ENCODE assay signal across 8 cellular contexts in the genomic region with DNA sequence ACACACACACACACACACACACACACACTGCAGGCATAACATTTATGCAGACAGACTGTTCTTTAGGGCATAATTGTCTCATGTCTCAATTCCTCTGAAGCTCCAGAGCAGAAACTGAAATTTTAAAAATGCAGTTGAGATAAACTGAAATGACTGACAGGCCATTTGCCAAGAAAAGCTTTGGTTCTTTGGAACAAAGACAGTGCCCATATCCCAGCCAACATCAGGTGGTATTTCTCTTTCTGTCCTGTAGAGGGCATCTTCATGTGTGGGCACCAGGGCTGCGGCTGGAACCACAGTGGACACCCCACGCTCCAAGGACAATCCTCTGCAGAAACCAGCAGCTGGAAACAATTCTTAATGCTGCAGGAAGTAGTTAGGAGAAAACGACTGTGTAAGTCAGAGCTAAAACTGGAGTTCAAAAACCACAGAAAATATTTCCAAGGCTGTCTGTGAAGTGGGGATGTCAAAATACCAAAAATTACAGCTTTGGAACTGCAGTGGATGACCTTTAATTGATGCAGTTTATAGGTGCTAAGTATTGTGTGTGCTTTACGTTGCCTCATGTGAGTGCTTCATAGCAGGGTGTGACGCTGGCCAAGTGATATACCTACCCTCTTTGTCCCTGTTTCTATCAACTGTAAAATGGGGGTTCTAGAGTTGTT. TPM values are rescaled to one million over a fixed set of nuclear protein-coding genes. Genes with fewer than 3 reads are reported as not detected.
DNase-seq lines count a peak whose midpoint lies in the region; ATAC-seq, FAIRE-seq and TF ChIP-seq lines count a peak whose summit lies in the region.

No MANE protein-coding gene starts in this region.

- H3K4me2 ChIP-seq in GM12878 (ENCODE audit: control insufficient read depth, insufficient read depth) (no peak overlapping the region), mesendoderm (ENCODE audit: low read length) (no peak overlapping the region)

- H3K4me1 ChIP-seq in GM12878 (ENCODE audit: control insufficient read depth, insufficient read depth, low read length) (peaks cover 8% of the 10 kb centered on the region; the same call in 1 of the 2 replicates), mesendoderm (ENCODE audit: control insufficient read depth, low read depth, low read length) (no peaks in the 10 kb centered on the region)

- peak; percentile 25; the same call in 1 of the 2 replicates for TF ChIP-seq RAD21 in GM12878 (IDR thresholded peaks at IDR 0.05; ENCODE audit: insufficient read depth, low read depth, low read length)

- no peak overlapping the region for H2AK5ac ChIP-seq in mesendoderm (ENCODE audit: low read length)

- H2BK5ac ChIP-seq in mesendoderm (ENCODE audit: low read length): no peak overlapping the region

- peaks cover 15% of the 10 kb centered on the region for H3K4me1 Mint-ChIP-seq in activated CD4-positive, alpha-beta T cell treated with anti-CD3 and anti-CD28 coated beads, Interleukin-2, amount 10 ng/mL, durations not matched to agents 24 days and 14 days

- 47% methylated on average over 5 of the region's 5 CpGs for WGBS in GM12878 (ENCODE audit: insufficient coverage, insufficient replicate concordance, low lambda C conversion rate, missing lambda C conversion rate)
- no CpG with 5 or more reads among the region's 5 CpGs for WGBS in mesendoderm (ENCODE audit: extremely low coverage, insufficient coverage, low lambda C conversion rate)

- TF ChIP-seq EP300 in GM12878 (IDR thresholded peaks at IDR 0.05; ENCODE audit: borderline replicate concordance in 1 of 2, control insufficient read depth in 1 of 2, low read depth in 2 of 2, low read length in 2 of 2): no peak

- SMC1A ChIA-PET in GM12878 (lab: Charles Lee; ENCODE audit: uncharacterized antibody, unreplicated experiment): interaction anchor here (0.6 to 2.5 kb wide), 10 partner anchors 10 to 296 kb away, joined by 3 to 9 read pairs (median 4); partner anchors contain the start of genes NAA60, ZNF174, ZNF597 and ZSCAN32

- no peaks in the 10 kb centered on the region for H3K27me3 ChIP-seq in GM12878 (replicated peaks in 1 of 2; ENCODE audit: control insufficient read depth in 2 of 2, insufficient read depth in 2 of 2, low read length in 1 of 2)
- no peaks in the 10 kb centered on the region for H3K27me3 ChIP-seq in mesendoderm (ENCODE audit: insufficient read depth, low read length, poor library complexity)

- H4K8ac ChIP-seq in mesendoderm (ENCODE audit: low read depth, low read length): no peak overlapping the region

- ATAC-seq in GM12878 (no peak), HG02571 (IDR thresholded peaks at IDR 0.05; ENCODE audit: unreplicated experiment) (no peak), GM19467 (IDR thresholded peaks at IDR 0.05; ENCODE audit: unreplicated experiment) (no peak)

- no peak for TF ChIP-seq POLR2A in GM12878 (IDR thresholded peaks at IDR 0.05; ENCODE audit: low read depth, low read length)

- FAIRE-seq in GM12878 (lab: Jason Lieb, UNC): no peak

- no peaks in the 10 kb centered on the region for H3K27me3 Mint-ChIP-seq in activated CD4-positive, alpha-beta T cell treated with anti-CD3 and anti-CD28 coated beads, Interleukin-2, amount 10 ng/mL, durations not matched to agents 24 days and 14 days

- H3K9me3 Mint-ChIP-seq in activated CD4-positive, alpha-beta T cell treated with anti-CD3 and anti-CD28 coated beads, Interleukin-2, amount 10 ng/mL, durations not matched to agents 24 days and 14 days: peaks cover 13% of the 10 kb centered on the region

- TF ChIP-seq CTCF in GM12878 (IDR thresholded peaks at IDR 0.05 in 2 of 3, conservative IDR thresholded peaks at IDR 0.05 in 1 of 3; ENCODE audit: control insufficient read depth in 2 of 3, extremely low read depth in 1 of 3, insufficient read depth in 1 of 3, low read depth in 3 of 3, low read length in 3 of 3): peak; percentile 24 to 45 (median 38); a peak in 4 of 6 replicates

- in situ Hi-C loops in GM12878 (cut with MboI): no loop called here

- no TSS peak for BruUV-seq in GM12878 (replicated peaks; lab: Mats Ljungman, UMichigan)

- no peak overlapping the region for H2BK15ac ChIP-seq in mesendoderm (replicated peaks; ENCODE audit: low read depth)

- no peak overlapping the region for H3K27ac Mint-ChIP-seq in activated CD4-positive, alpha-beta T cell treated with anti-CD3 and anti-CD28 coated beads, Interleukin-2, amount 10 ng/mL, durations not matched to agents 24 days and 14 days

- no peaks in the 10 kb centered on the region for H3K79me1 ChIP-seq in mesendoderm (ENCODE audit: low read length)

- no peak overlapping the region for H3K4me3 Mint-ChIP-seq in activated CD4-positive, alpha-beta T cell treated with anti-CD3 and anti-CD28 coated beads, Interleukin-2, amount 10 ng/mL, durations not matched to agents 24 days and 14 days

- no peak overlapping the region for H3K27ac ChIP-seq in GM12878 (ENCODE audit: control insufficient read depth, insufficient read depth)
- H3K27ac ChIP-seq in mesendoderm (ENCODE audit: low read depth, low read length): no peak overlapping the region

- no peak overlapping the region for H3K4ac ChIP-seq in mesendoderm (ENCODE audit: low read depth, low read length)

- no peaks in the 10 kb centered on the region for H3K36me3 ChIP-seq in GM12878 (ENCODE audit: control insufficient read depth in 2 of 2, insufficient read depth in 2 of 2, low read length in 1 of 2)
- H3K36me3 ChIP-seq in mesendoderm (ENCODE audit: control insufficient read depth, insufficient read depth, low read length): no peaks in the 10 kb centered on the region

- RAD21 ChIA-PET in GM12878 (lab: Charles Lee; ENCODE audit: unreplicated experiment): interaction anchor here (0.5 to 1.2 kb wide), 5 partner anchors 67 to 242 kb away, joined by 3 to 4 read pairs (median 3); partner anchors contain the start of genes NAA60 and ZNF597

- H3K79me2 ChIP-seq in GM12878 (ENCODE audit: control insufficient read depth, insufficient read depth, low read length) (no peaks in the 10 kb centered on the region), mesendoderm (ENCODE audit: control insufficient read depth, insufficient read depth, low read length) (no peaks in the 10 kb centered on the region)

- H3K9ac ChIP-seq in GM12878 (ENCODE audit: control insufficient read depth, insufficient read depth, low read length) (no peak overlapping the region), mesendoderm (ENCODE audit: low read length) (no peak overlapping the region)

- no peak overlapping the region for H3K18ac ChIP-seq in mesendoderm (ENCODE audit: low read length)

- POLR2A ChIA-PET in GM12878 (lab: Charles Lee): interaction anchor here (0.9 to 2.1 kb wide), 4 partner anchors 14 to 39 kb away, joined by 3 to 9 read pairs (median 4); partner anchors contain the start of genes TIGD7 and ZNF75A

- H4K20me1 ChIP-seq in GM12878 (ENCODE audit: control insufficient read depth, insufficient read depth): no peaks in the 10 kb centered on the region

- DNase-seq in activated CD4-positive, alpha-beta T cell treated with anti-CD3 and anti-CD28 coated beads for 48 hours: peak; percentile 16
- DNase-seq in activated CD4-positive, alpha-beta T cell treated with anti-CD3 and anti-CD28 coated beads, Interleukin-2, amount 10 ng/mL, durations not matched to agents 24 days and 14 days: no peak
- DNase-seq in NCI-H146 (lab: John Stamatoyannopoulos, UW): peak; percentile 47
- DNase-seq in GM12878 (ENCODE audit: low read depth, low spot score): no peak
- DNase-seq in mesendoderm: peak; percentile 33
- DNase-seq in HPDE6-E6E7 (ENCODE audit: extremely low spot score): no peak

- H3K9me3 ChIP-seq in GM12878 (replicated peaks; ENCODE audit: control insufficient read depth, insufficient read depth, low read length): peaks cover 3% of the 10 kb centered on the region; the same call in 2 of the 3 replicates

- H2BK120ac ChIP-seq in mesendoderm (ENCODE audit: low read depth, low read length): no peak overlapping the region

- CTCF ChIA-PET in GM12878 (lab: Yijun Ruan, JAX): interaction anchor here (0.6 to 3.0 kb wide), 18 partner anchors 10 to 370 kb away, joined by 3 to 20 read pairs (median 4); partner anchors contain the start of genes MEFV, NAA60, TIGD7 and ZNF174

- H3K4me3 ChIP-seq in GM12878: no peak overlapping the region
- H3K4me3 ChIP-seq in mesendoderm (ENCODE audit: low read length): no peak overlapping the region

- no peak overlapping the region for H3K23ac ChIP-seq in mesendoderm (ENCODE audit: low read length)

- H3K36me3 Mint-ChIP-seq in activated CD4-positive, alpha-beta T cell treated with anti-CD3 and anti-CD28 coated beads, Interleukin-2, amount 10 ng/mL, durations not matched to agents 24 days and 14 days (ENCODE audit: low read depth): peaks cover 49% of the 10 kb centered on the region

- H4K5ac ChIP-seq in mesendoderm (ENCODE audit: low read length): no peak overlapping the region

- no peak overlapping the region for H3K56ac ChIP-seq in mesendoderm (ENCODE audit: low read length)

- intact Hi-C loops in activated CD4-positive, alpha-beta T cell treated with anti-CD3 and anti-CD28 coated beads, Interleukin-2, amount 10 ng/mL, durations not matched to agents 24 days and 14 days (cut with micrococcal nuclease): loop anchor here (10.0 kb wide), 1 partner anchor 52 kb away; no protein-coding TSS in a partner anchor
- intact Hi-C loops in GM12878 (cut with micrococcal nuclease; ENCODE audit: unreplicated experiment): loop anchor here (10.0 kb wide), 1 partner anchor 112 kb away; no protein-coding TSS in a partner anchor

- H2AFZ ChIP-seq in GM12878 (ENCODE audit: control insufficient read depth, low read depth, low read length): no peak overlapping the region

RNA-seq across cellular contexts. Expression of gene MEFV, which starts 10.6 kb away (rescaled TPM):
- not detected in 2 replicates for total RNA-seq in activated CD4-positive, alpha-beta T cell treated with anti-CD3 and anti-CD28 coated beads, Interleukin-2, amount 10 ng/mL, durations not matched to agents 24 days and 14 days
- total RNA-seq in GM12878 (2013; cell fraction: nucleolus; rRNA removed): 0.29 TPM in 1 of 2 replicates, not detected in the other
- total RNA-seq in GM12878 (2014; rRNA removed) (0.05 and 0.11 TPM in 2 replicates), GM12878 (2014; rRNA removed; fragmentation: Illumina TruSeq; extraction: Trizol) (0.14 TPM in 1 of 2 replicates, not detected in the other), GM12878 (2021) (0.10 and 0.11 TPM in 2 replicates)
- not detected for polyA plus RNA-seq in GM12878 (2011; ENCODE audit: low read depth)
- polyA plus RNA-seq in GM12878 (2011; rRNA removed) (0.03 TPM in 1 of 2 replicates, not detected in the other), GM12878 (2014; fragmentation: Illumina TruSeq; extraction: Trizol) (0.07 and 0.08 TPM in 2 replicates), GM12878 (2014; fragmentation: Nextera tagmentation; extraction: Ambion mirVana) (not detected), GM12878 (2014; rRNA removed) (0.09 and 0.29 TPM in 2 replicates), GM12878 (2016; fragmentation: Nextera tagmentation; extraction: Ambion mirVana) (not detected)
- not detected in 2 replicates for polyA plus RNA-seq in GM12878 (2011; cell fraction: cytosol; rRNA removed)
- 0.03 and 0.10 TPM in 2 replicates for polyA plus RNA-seq in GM12878 (2011; cell fraction: nucleus; rRNA removed)
- 0.07 and 0.13 TPM in 2 replicates for polyA plus RNA-seq in GM12878 (2012)
- 0.29 TPM in 1 of 2 replicates, not detected in the other for polyA minus RNA-seq in GM12878 (2011; rRNA and poly(A)+ RNA removed)
- polyA minus RNA-seq in GM12878 (2011; cell fraction: cytosol; rRNA and poly(A)+ RNA removed): not detected in 2 replicates
- not detected in 2 replicates for polyA minus RNA-seq in GM12878 (2011; cell fraction: nucleus; rRNA and poly(A)+ RNA removed)
- polyA plus RNA-seq in mesendoderm (2013, experiment 1 of 2): not detected
- polyA plus RNA-seq in mesendoderm (2013, experiment 2 of 2): not detected

RNA-seq across cellular contexts. Expression of gene ZNF263, which starts 16.3 kb away (rescaled TPM):
- 27.0 and 31.3 TPM in 2 replicates for total RNA-seq in activated CD4-positive, alpha-beta T cell treated with anti-CD3 and anti-CD28 coated beads, Interleukin-2, amount 10 ng/mL, durations not matched to agents 24 days and 14 days
- total RNA-seq in GM12878 (2013; cell fraction: nucleolus; rRNA removed): 63.5 and 73.7 TPM in 2 replicates
- total RNA-seq in GM12878 (2014; rRNA removed) (39.0 and 45.6 TPM in 2 replicates), GM12878 (2014; rRNA removed; fragmentation: Illumina TruSeq; extraction: Trizol) (29.0 and 29.7 TPM in 2 replicates), GM12878 (2021) (24.6 and 28.3 TPM in 2 replicates)
- polyA plus RNA-seq in GM12878 (2011; ENCODE audit: low read depth): 22.5 TPM
- polyA plus RNA-seq in GM12878 (2011; rRNA removed) (12.0 and 13.4 TPM in 2 replicates), GM12878 (2014; fragmentation: Illumina TruSeq; extraction: Trizol) (31.2 and 38.0 TPM in 2 replicates), GM12878 (2014; fragmentation: Nextera tagmentation; extraction: Ambion mirVana) (1 to 10 TPM; 4.7 to 5.3 TPM), GM12878 (2014; rRNA removed) (22.6 and 23.2 TPM in 2 replicates), GM12878 (2016; fragmentation: Nextera tagmentation; extraction: Ambion mirVana) (10 to 100 TPM; 17.2 to 26.3 TPM)
- polyA plus RNA-seq in GM12878 (2011; cell fraction: cytosol; rRNA removed): 17.2 and 18.2 TPM in 2 replicates
- polyA plus RNA-seq in GM12878 (2011; cell fraction: nucleus; rRNA removed): 29.7 and 36.6 TPM in 2 replicates
- 22.7 and 28.4 TPM in 2 replicates for polyA plus RNA-seq in GM12878 (2012)
- polyA minus RNA-seq in GM12878 (2011; rRNA and poly(A)+ RNA removed): 12.2 and 17.7 TPM in 2 replicates
- 11.1 and 13.6 TPM in 2 replicates for polyA minus RNA-seq in GM12878 (2011; cell fraction: cytosol; rRNA and poly(A)+ RNA removed)
- 20.8 and 27.5 TPM in 2 replicates for polyA minus RNA-seq in GM12878 (2011; cell fraction: nucleus; rRNA and poly(A)+ RNA removed)
- polyA plus RNA-seq in mesendoderm (2013, experiment 1 of 2): 20.2 TPM
- polyA plus RNA-seq in mesendoderm (2013, experiment 2 of 2): 20.9 TPM

RNA-seq across cellular contexts. Expression of gene ZNF200, which starts 32.0 kb away (rescaled TPM):
- total RNA-seq in activated CD4-positive, alpha-beta T cell treated with anti-CD3 and anti-CD28 coated beads, Interleukin-2, amount 10 ng/mL, durations not matched to agents 24 days and 14 days: 13.1 and 13.4 TPM in 2 replicates
- 30.1 and 31.9 TPM in 2 replicates for total RNA-seq in GM12878 (2013; cell fraction: nucleolus; rRNA removed)
- total RNA-seq in GM12878 (2014; rRNA removed) (12.8 and 14.1 TPM in 2 replicates), GM12878 (2014; rRNA removed; fragmentation: Illumina TruSeq; extraction: Trizol) (11.5 and 12.1 TPM in 2 replicates), GM12878 (2021) (8.7 and 10.4 TPM in 2 replicates)
- polyA plus RNA-seq in GM12878 (2011; ENCODE audit: low read depth): 3.1 TPM
- polyA plus RNA-seq in GM12878 (2011; rRNA removed) (6.3 and 7.8 TPM in 2 replicates), GM12878 (2014; fragmentation: Illumina TruSeq; extraction: Trizol) (8.9 and 11.2 TPM in 2 replicates), GM12878 (2014; fragmentation: Nextera tagmentation; extraction: Ambion mirVana) (1 to 10 TPM; 4.0 to 4.1 TPM), GM12878 (2014; rRNA removed) (5.2 and 8.3 TPM in 2 replicates), GM12878 (2016; fragmentation: Nextera tagmentation; extraction: Ambion mirVana) (10 to 100 TPM; 12.4 to 13.9 TPM)
- polyA plus RNA-seq in GM12878 (2011; cell fraction: cytosol; rRNA removed): 4.1 and 4.6 TPM in 2 replicates
- polyA plus RNA-seq in GM12878 (2011; cell fraction: nucleus; rRNA removed): 8.2 and 10.6 TPM in 2 replicates
- 4.6 and 5.5 TPM in 2 replicates for polyA plus RNA-seq in GM12878 (2012)
- polyA minus RNA-seq in GM12878 (2011; rRNA and poly(A)+ RNA removed): 9.2 and 11.3 TPM in 2 replicates
- polyA minus RNA-seq in GM12878 (2011; cell fraction: cytosol; rRNA and poly(A)+ RNA removed): 4.0 and 7.1 TPM in 2 replicates
- 9.7 and 17.2 TPM in 2 replicates for polyA minus RNA-seq in GM12878 (2011; cell fraction: nucleus; rRNA and poly(A)+ RNA removed)
- 5.5 TPM for polyA plus RNA-seq in mesendoderm (2013, experiment 1 of 2)
- 5.8 TPM for polyA plus RNA-seq in mesendoderm (2013, experiment 2 of 2)

RNA-seq across cellular contexts. Expression of gene TIGD7, which starts 38.2 kb away (rescaled TPM):
- total RNA-seq in activated CD4-positive, alpha-beta T cell treated with anti-CD3 and anti-CD28 coated beads, Interleukin-2, amount 10 ng/mL, durations not matched to agents 24 days and 14 days: 2.3 and 3.2 TPM in 2 replicates
- 18.7 and 19.3 TPM in 2 replicates for total RNA-seq in GM12878 (2013; cell fraction: nucleolus; rRNA removed)
- total RNA-seq in GM12878 (2014; rRNA removed): 2.5 and 2.8 TPM in 2 replicates
- total RNA-seq in GM12878 (2014; rRNA removed; fragmentation: Illumina TruSeq; extraction: Trizol): 2.5 and 3.1 TPM in 2 replicates
- 1.9 and 2.0 TPM in 2 replicates for total RNA-seq in GM12878 (2021)
- 0.93 TPM for polyA plus RNA-seq in GM12878 (2011; ENCODE audit: low read depth)
- polyA plus RNA-seq in GM12878 (2011; rRNA removed): 3.8 and 5.3 TPM in 2 replicates
- 1.3 and 1.8 TPM in 2 replicates for polyA plus RNA-seq in GM12878 (2011; cell fraction: cytosol; rRNA removed)
- 4.5 and 5.3 TPM in 2 replicates for polyA plus RNA-seq in GM12878 (2011; cell fraction: nucleus; rRNA removed)
- polyA plus RNA-seq in GM12878 (2012): 1.4 and 2.6 TPM in 2 replicates
- polyA plus RNA-seq in GM12878 (2014; fragmentation: Illumina TruSeq; extraction: Trizol): 3.6 and 4.3 TPM in 2 replicates
- polyA plus RNA-seq in GM12878 (2014; fragmentation: Nextera tagmentation; extraction: Ambion mirVana): under 1 TPM; 0.37 to 0.77 TPM
- polyA plus RNA-seq in GM12878 (2014; rRNA removed): 2.0 and 3.0 TPM in 2 replicates
- polyA plus RNA-seq in GM12878 (2016; fragmentation: Nextera tagmentation; extraction: Ambion mirVana): 1 to 10 TPM; 3.0 to 3.4 TPM
- 5.6 and 7.6 TPM in 2 replicates for polyA minus RNA-seq in GM12878 (2011; rRNA and poly(A)+ RNA removed)
- 0.62 and 1.1 TPM in 2 replicates for polyA minus RNA-seq in GM12878 (2011; cell fraction: cytosol; rRNA and poly(A)+ RNA removed)
- 4.5 and 6.7 TPM in 2 replicates for polyA minus RNA-seq in GM12878 (2011; cell fraction: nucleus; rRNA and poly(A)+ RNA removed)
- polyA plus RNA-seq in mesendoderm (2013, experiment 1 of 2): 4.2 TPM
- 4.3 TPM for polyA plus RNA-seq in mesendoderm (2013, experiment 2 of 2)

RNA-seq across cellular contexts. Expression of gene ZNF75A, which starts 38.3 kb away (rescaled TPM):
- total RNA-seq in activated CD4-positive, alpha-beta T cell treated with anti-CD3 and anti-CD28 coated beads, Interleukin-2, amount 10 ng/mL, durations not matched to agents 24 days and 14 days: 26.5 and 33.5 TPM in 2 replicates
- total RNA-seq in GM12878 (2013; cell fraction: nucleolus; rRNA removed): 73.5 and 82.1 TPM in 2 replicates
- 14.0 and 17.7 TPM in 2 replicates for total RNA-seq in GM12878 (2014; rRNA removed)
- total RNA-seq in GM12878 (2014; rRNA removed; fragmentation: Illumina TruSeq; extraction: Trizol): 21.2 and 21.7 TPM in 2 replicates
- 13.7 and 15.7 TPM in 2 replicates for total RNA-seq in GM12878 (2021)
- polyA plus RNA-seq in GM12878 (2011; ENCODE audit: low read depth): 11.5 TPM
- 14.3 and 19.3 TPM in 2 replicates for polyA plus RNA-seq in GM12878 (2011; rRNA removed)
- polyA plus RNA-seq in GM12878 (2011; cell fraction: cytosol; rRNA removed): 5.9 and 6.9 TPM in 2 replicates
- polyA plus RNA-seq in GM12878 (2011; cell fraction: nucleus; rRNA removed): 11.8 and 15.3 TPM in 2 replicates
- polyA plus RNA-seq in GM12878 (2012): 11.4 and 17.2 TPM in 2 replicates
- 20.1 and 27.9 TPM in 2 replicates for polyA plus RNA-seq in GM12878 (2014; fragmentation: Illumina TruSeq; extraction: Trizol)
- polyA plus RNA-seq in GM12878 (2014; fragmentation: Nextera tagmentation; extraction: Ambion mirVana): 1 to 10 TPM; 7.4 to 8.7 TPM
- 15.8 and 19.1 TPM in 2 replicates for polyA plus RNA-seq in GM12878 (2014; rRNA removed)
- 10 to 100 TPM; 16.5 to 18.7 TPM for polyA plus RNA-seq in GM12878 (2016; fragmentation: Nextera tagmentation; extraction: Ambion mirVana)
- polyA minus RNA-seq in GM12878 (2011; rRNA and poly(A)+ RNA removed): 11.3 and 11.6 TPM in 2 replicates
- 4.2 and 5.3 TPM in 2 replicates for polyA minus RNA-seq in GM12878 (2011; cell fraction: cytosol; rRNA and poly(A)+ RNA removed)
- polyA minus RNA-seq in GM12878 (2011; cell fraction: nucleus; rRNA and poly(A)+ RNA removed): 9.1 and 15.1 TPM in 2 replicates
- polyA plus RNA-seq in mesendoderm (2013, experiment 1 of 2): 29.1 TPM
- 29.3 TPM for polyA plus RNA-seq in mesendoderm (2013, experiment 2 of 2)

Comparison
In these comparisons a context has a peak if more than half of its experiments do, and no peak if none do; other contexts are left out.
1. DNase-seq: peak in activated CD4-positive, alpha-beta T cell treated with anti-CD3 and anti-CD28 coated beads for 48 hours (single experiment), NCI-H146 (single experiment) and mesendoderm (single experiment); none in activated CD4-positive, alpha-beta T cell treated with anti-CD3 and anti-CD28 coated beads, Interleukin-2, amount 10 ng/mL, durations not matched to agents 24 days and 14 days (single experiment), GM12878 (single experiment) and HPDE6-E6E7 (single experiment).